Comparison of ENCODE assay signal across 8 cellular contexts in genomic region chr17:46225274-46225794, GRCh38. TPM values are rescaled to one million over a fixed set of nuclear protein-coding genes. Genes with fewer than 3 reads are reported as not detected.
DNase-seq lines count a peak whose midpoint lies in the region; ATAC-seq and TF ChIP-seq lines count a peak whose summit lies in the region.
"Not testable (repeated sequence)": the region's sequence is repeated elsewhere in the genome, so short reads cannot be mapped to it uniquely, and the experiment has no call there.

No MANE protein-coding gene starts in this region.

- H3K9me3 ChIP-seq in thymus (ENCODE audit: control insufficient read depth): not testable (repeated sequence)

- WGBS in thymus: under 1% methylated on average over 19 of the region's 22 CpGs

- peak overlapping the region; percentile 63 for H3K4me3 ChIP-seq in thymus (ENCODE audit: low read length)

- TF ChIP-seq CTCF in GM10248 (IDR thresholded peaks at IDR 0.05; ENCODE audit: control extremely low read depth, extremely low read depth, low read depth, missing control alignments); osteocyte (IDR thresholded peaks at IDR 0.05): not testable (repeated sequence)

- H3K9me3 Mint-ChIP-seq in activated naive CD8-positive, alpha-beta T cell (ENCODE audit: low read depth); osteocyte (ENCODE audit: unreplicated experiment): not testable (repeated sequence)

- H3K27ac Mint-ChIP-seq in activated naive CD8-positive, alpha-beta T cell: peak overlapping the region; percentile 67
- peak overlapping the region; percentile 85 for H3K27ac Mint-ChIP-seq in osteocyte (ENCODE audit: unreplicated experiment)

- not testable (repeated sequence) for H3K4me1 ChIP-seq in thymus (ENCODE audit: control insufficient read depth, insufficient read depth, low read length)

- peak overlapping the region; percentile 92 for H3K4me3 Mint-ChIP-seq in activated naive CD8-positive, alpha-beta T cell
- peak overlapping the region; percentile 85 for H3K4me3 Mint-ChIP-seq in osteocyte (ENCODE audit: unreplicated experiment)

- CTCF ChIA-PET in GM10248 (lab: Yijun Ruan, JAX): not testable (repeated sequence)

- POLR2A ChIA-PET in GM10248 (lab: Yijun Ruan, JAX): not testable (repeated sequence)

- not testable (repeated sequence) for H3K36me3 Mint-ChIP-seq in activated naive CD8-positive, alpha-beta T cell; osteocyte (ENCODE audit: unreplicated experiment)

- H3K27me3 ChIP-seq in thymus (ENCODE audit: control insufficient read depth, insufficient read depth): not testable (repeated sequence)

- not testable (repeated sequence) for H3K27me3 Mint-ChIP-seq in activated naive CD8-positive, alpha-beta T cell; osteocyte (ENCODE audit: unreplicated experiment)

- H3K4me1 Mint-ChIP-seq in activated naive CD8-positive, alpha-beta T cell (ENCODE audit: low read depth); osteocyte (ENCODE audit: unreplicated experiment): not testable (repeated sequence)

- DNase-seq in GM10248 (ENCODE audit: extremely low spot score) (peak; percentile 93), NCI-H1092 treated with DMSO at 0.1 percent for 48 hours (lab: John Stamatoyannopoulos, UW) (peak; percentile 90), Right ventricle myocardium inferior (ENCODE audit: missing footprints) (peak; percentile 93), osteocyte (ENCODE audit: extremely low spot score, unreplicated experiment) (peak; percentile 98)

- intact Hi-C loops in Right ventricle myocardium inferior (cut with DNase I): not testable (repeated sequence)

- H3K27ac ChIP-seq in thymus (ENCODE audit: low read depth): not testable (repeated sequence)

- peak; percentile 100 for ATAC-seq in HG02610 (IDR thresholded peaks at IDR 0.05; ENCODE audit: unreplicated experiment)
- peak; percentile 100 for ATAC-seq in SK-N-SH treated with all-trans-retinoic acid at 6 μM for 48 hours
- peak; percentile 100 for ATAC-seq in Right ventricle myocardium inferior

- not testable (repeated sequence) for H3K36me3 ChIP-seq in thymus (ENCODE audit: control insufficient read depth, insufficient read depth)

RNA-seq across cellular contexts. Expression of gene KANSL1, which starts 32.1 kb away (rescaled TPM):
- 27.9 TPM for total RNA-seq in Right ventricle myocardium inferior
- 99.0 and 102 TPM in 2 replicates for total RNA-seq in osteocyte
- polyA plus RNA-seq in thymus: 22.3 TPM
